ENCODE assay signal across 23 cellular contexts in the genomic region with DNA sequence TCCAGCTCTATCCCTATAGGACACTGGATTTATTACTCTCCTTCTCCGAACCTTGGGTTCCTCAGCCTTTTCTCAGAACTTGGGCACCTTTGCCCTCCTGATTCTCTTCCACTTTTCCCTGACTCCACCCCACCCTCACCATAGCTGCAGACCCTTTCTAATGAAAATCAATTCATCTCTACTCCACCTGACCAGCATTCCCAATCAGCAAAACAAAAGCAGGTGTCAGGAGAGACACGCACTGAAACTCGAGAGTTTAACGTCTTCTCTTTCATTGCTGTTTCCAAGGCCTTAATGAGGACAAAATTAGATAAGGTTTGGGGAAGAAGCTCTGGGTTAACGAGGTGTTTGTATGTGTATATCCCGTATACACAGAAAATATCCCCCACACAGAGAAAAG.
"Had no signal": no experiment of that assay in that cellular context is flagged by ENCODE, and none has a peak within 500 bp of the region (broad histone marks: within the 10 kb centered on the region; RNA-seq: fewer than 3 reads in every experiment).

No MANE protein-coding gene starts in this region.

- H3K36me3 ChIP-seq: esophagus squamous epithelium, gastroesophageal sphincter, neutrophil, right atrium auricular region, sigmoid colon, suprapubic skin, thyroid gland, upper lobe of left lung, uterus had no signal

- H3K4me3 ChIP-seq: esophagus squamous epithelium, gastroesophageal sphincter, right atrium auricular region, sigmoid colon, skin epidermis, suprapubic skin, thyroid gland, upper lobe of left lung, uterus had no signal

- H3K27me3 Mint-ChIP-seq: effector memory CD8-positive, alpha-beta T cell had no signal

- H3K9me3 ChIP-seq: esophagus squamous epithelium, gastroesophageal sphincter, neutrophil, right atrium auricular region, sigmoid colon, suprapubic skin, thyroid gland, upper lobe of left lung, uterus had no signal

- H3K27ac ChIP-seq: esophagus squamous epithelium, gastroesophageal sphincter, neutrophil, right atrium auricular region, sigmoid colon, skin epidermis, suprapubic skin, thyroid gland, upper lobe of left lung, uterus had no signal

- H3K4me3 Mint-ChIP-seq: dendritic cell treated with granulocyte-macrophage colony-stimulating factor and Interleukin-4, amounts not matched to agents 40 ng/mL and 50 ng/mL, for 4 days; effector memory CD8-positive, alpha-beta T cell; naive thymus-derived CD4-positive, alpha-beta T cell; nephron progenitor cell; stimulated activated effector memory CD8-positive, alpha-beta T cell treated with anti-CD3 and anti-CD28 coated beads, Interleukin-12 subunit alpha, Interleukin-12 subunit beta, amount 100 ng/mL, for 72 hours had no signal

- ATAC-seq: effector memory CD8-positive, alpha-beta T cell; gastroesophageal sphincter; left lobe of liver; naive thymus-derived CD4-positive, alpha-beta T cell; stimulated activated effector memory CD8-positive, alpha-beta T cell treated with anti-CD3 and anti-CD28 coated beads, Interleukin-12 subunit alpha, Interleukin-12 subunit beta, amount 100 ng/mL, for 72 hours; stimulated activated naive CD8-positive, alpha-beta T cell treated with anti-CD3 and anti-CD28 coated beads, Interleukin-15, Interleukin-2, amounts not matched to agents 100 U/mL and 50 U/mL, for 24 hours had no signal

- H3K36me3 Mint-ChIP-seq: naive thymus-derived CD4-positive, alpha-beta T cell; stimulated activated effector memory CD8-positive, alpha-beta T cell treated with anti-CD3 and anti-CD28 coated beads, Interleukin-12 subunit alpha, Interleukin-12 subunit beta, amount 100 ng/mL, for 72 hours had no signal

- H3K4me1 ChIP-seq: upper lobe of left lung had no signal

- DNase-seq: effector memory CD8-positive, alpha-beta T cell; esophagus squamous epithelium; foreskin fibroblast; islet precursor cell; mammary epithelial cell; naive thymus-derived CD4-positive, alpha-beta T cell; nephron progenitor cell; posterior cingulate gyrus; sigmoid colon; stimulated activated CD4-positive, alpha-beta T cell treated with anti-CD3 and anti-CD28 coated beads, Interleukin-12 subunit alpha, Interleukin-12 subunit beta, amount 100 ng/mL, for 4 hours; stimulated activated CD8-positive, alpha-beta memory T cell treated with anti-CD3 and anti-CD28 coated beads, Interleukin-4, amount 100 ng/mL, for 48 hours; stimulated activated naive CD8-positive, alpha-beta T cell treated with anti-CD3 and anti-CD28 coated beads, Interleukin-15, Interleukin-2, amounts not matched to agents 100 U/mL and 50 U/mL, for 24 hours; upper lobe of left lung; uterus had no signal

- H3K4me1 Mint-ChIP-seq: naive thymus-derived CD4-positive, alpha-beta T cell; stimulated activated effector memory CD8-positive, alpha-beta T cell treated with anti-CD3 and anti-CD28 coated beads, Interleukin-12 subunit alpha, Interleukin-12 subunit beta, amount 100 ng/mL, for 72 hours had no signal

- H3K27ac Mint-ChIP-seq: dendritic cell treated with granulocyte-macrophage colony-stimulating factor and Interleukin-4, amounts not matched to agents 40 ng/mL and 50 ng/mL, for 4 days; effector memory CD8-positive, alpha-beta T cell; naive thymus-derived CD4-positive, alpha-beta T cell; stimulated activated effector memory CD8-positive, alpha-beta T cell treated with anti-CD3 and anti-CD28 coated beads, Interleukin-12 subunit alpha, Interleukin-12 subunit beta, amount 100 ng/mL, for 72 hours had no signal

- H3K9me3 Mint-ChIP-seq: dendritic cell treated with granulocyte-macrophage colony-stimulating factor and Interleukin-4, amounts not matched to agents 40 ng/mL and 50 ng/mL, for 4 days; effector memory CD8-positive, alpha-beta T cell; nephron progenitor cell; stimulated activated effector memory CD8-positive, alpha-beta T cell treated with anti-CD3 and anti-CD28 coated beads, Interleukin-12 subunit alpha, Interleukin-12 subunit beta, amount 100 ng/mL, for 72 hours had no signal

- H3K27me3 ChIP-seq: esophagus squamous epithelium, gastroesophageal sphincter, right atrium auricular region, sigmoid colon, suprapubic skin, thyroid gland, upper lobe of left lung, uterus had no signal
